Comparison of ENCODE assay signal across 10 cellular contexts in the genomic region with DNA sequence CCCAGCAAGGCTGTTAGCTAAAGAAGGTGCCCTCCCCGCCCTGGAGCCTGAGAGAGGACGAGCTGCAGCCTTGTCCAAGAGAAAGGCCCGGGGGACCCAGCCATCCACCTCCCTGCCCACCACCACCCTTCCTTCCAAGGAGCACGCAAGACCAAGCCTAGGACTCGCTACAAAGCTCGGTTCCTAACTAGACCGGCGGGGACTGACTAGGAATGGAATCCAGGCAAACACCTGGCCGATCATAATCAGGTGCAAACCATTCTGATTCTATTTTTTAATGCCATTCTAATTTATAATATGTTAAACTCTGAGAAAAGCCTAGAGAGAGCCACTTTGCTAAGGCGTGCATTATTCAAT. TPM values are rescaled to one million over a fixed set of nuclear protein-coding genes. Genes with fewer than 3 reads are reported as not detected.
DNase-seq lines count a peak whose midpoint lies in the region; ATAC-seq and TF ChIP-seq lines count a peak whose summit lies in the region.
"Had no signal": no experiment of that assay in that cellular context is flagged by ENCODE, and none has a peak within 500 bp of the region (broad histone marks: within the 10 kb centered on the region; RNA-seq: fewer than 3 reads in every experiment).

No MANE protein-coding gene starts in this region.

- intact Hi-C loops in Panc1 (cut with micrococcal nuclease; ENCODE audit: unreplicated experiment) = no loop called here
- intact Hi-C loops in esophagus squamous epithelium (cut with DNase I) = no loop called here

- H3K27ac ChIP-seq in Panc1 (ENCODE audit: low read length) = no peak overlapping the region
- peak overlapping the region; percentile 76 to 88 (median 84) for H3K27ac ChIP-seq in esophagus squamous epithelium
- H3K27ac ChIP-seq in muscle layer of colon (ENCODE audit: low read depth, low read length) = peak overlapping the region; percentile 88
- H3K27ac ChIP-seq in upper lobe of left lung = peak overlapping the region; percentile 13 to 83 (median 78)

- H3K9me3 ChIP-seq in Panc1 (ENCODE audit: control insufficient read depth, insufficient read depth, low read depth, low read length) (no peaks in the 10 kb centered on the region), esophagus squamous epithelium (no peaks in the 10 kb centered on the region), muscle layer of colon (ENCODE audit: low read length) (no peaks in the 10 kb centered on the region), upper lobe of left lung (no peaks in the 10 kb centered on the region)

- TF ChIP-seq POLR2A in esophagus squamous epithelium (IDR thresholded peaks at IDR 0.05) (no peak), upper lobe of left lung (IDR thresholded peaks at IDR 0.05) (no peak)

- POLR2A ChIA-PET in Panc1 (lab: Charles Lee) = no interaction called here
- POLR2A ChIA-PET in activated CD4-positive, alpha-beta memory T cell treated with anti-CD3 and anti-CD28 coated beads, Interleukin-2, amount 10 ng/mL, durations not matched to agents 7 days and 5 days (lab: Charles Lee) = interaction anchor here (1.4 kb wide), 1 partner anchor 9 kb away, joined by 3 read pairs; no protein-coding TSS in a partner anchor

- H3K27me3 ChIP-seq in Panc1 (ENCODE audit: control insufficient read depth, insufficient read depth, low read length) (no peaks in the 10 kb centered on the region), esophagus squamous epithelium (peaks cover 0 to 25% (median 0%) of the 10 kb centered on the region in 4 donors), muscle layer of colon (ENCODE audit: control insufficient read depth in 1 of 2, insufficient read depth in 2 of 2, low read length in 2 of 2) (no peaks in the 10 kb centered on the region), upper lobe of left lung (peaks cover 0 to 12% (median 0%) of the 10 kb centered on the region in 4 donors)

- H3K36me3 Mint-ChIP-seq in activated CD4-positive, alpha-beta memory T cell treated with anti-CD3 and anti-CD28 coated beads, Interleukin-2, amount 10 ng/mL, durations not matched to agents 7 days and 5 days (ENCODE audit: low read depth) = no peaks in the 10 kb centered on the region
- H3K36me3 Mint-ChIP-seq in endothelial cell (ENCODE audit: low read depth, unreplicated experiment) = no peaks in the 10 kb centered on the region
- H3K36me3 Mint-ChIP-seq: activated naive CD8-positive, alpha-beta T cell had no signal

- no peak for TF ChIP-seq CTCF in Panc1 (IDR thresholded peaks at IDR 0.05)
- TF ChIP-seq CTCF in esophagus squamous epithelium (IDR thresholded peaks at IDR 0.05) = no peak
- no peak for TF ChIP-seq CTCF in upper lobe of left lung (IDR thresholded peaks at IDR 0.05)
- TF ChIP-seq CTCF in endothelial cell (IDR thresholded peaks at IDR 0.05; ENCODE audit: unreplicated experiment) = no peak

- in situ Hi-C loops in Panc1 (cut with HindIII; ENCODE audit: low pct_unique_long_range_greater_than_20kb, low sequenced_read_pairs) = no loop called here

- H3K4me1 ChIP-seq in Panc1 (ENCODE audit: control insufficient read depth, insufficient read depth, low read length) (peaks cover 5% of the 10 kb centered on the region; the same call in 1 of the 2 replicates), esophagus squamous epithelium (peaks cover 15 to 34% (median 19%) of the 10 kb centered on the region in 3 donors), muscle layer of colon (ENCODE audit: insufficient read depth, low read length) (peaks cover 11% of the 10 kb centered on the region), upper lobe of left lung (peaks cover 11 to 22% (median 18%) of the 10 kb centered on the region in 4 donors)

- no peak for DNase-seq in Panc1 (ENCODE audit: low read depth, low spot score)
- DNase-seq in esophagus squamous epithelium (lab: John Stamatoyannopoulos, UW) = no peak
- no peak for DNase-seq in upper lobe of left lung
- DNase-seq in DMS114 treated with DMSO at 0.1 percent for 48 hours (lab: John Stamatoyannopoulos, UW; ENCODE audit: unreplicated experiment) = no peak
- DNase-seq in activated CD4-positive, alpha-beta memory T cell treated with anti-CD3 and anti-CD28 coated beads, Interleukin-2, amount 10 ng/mL, durations not matched to agents 7 days and 5 days = no peak
- no peak for DNase-seq in endothelial cell (ENCODE audit: low spot score)
- DNase-seq: activated B cell treated with CpG ODN at 0.5 μM for 24 hours, NCI-H774 had no signal

- H3K36me3 ChIP-seq in Panc1 (ENCODE audit: control insufficient read depth, insufficient read depth, low read length) (no peaks in the 10 kb centered on the region), esophagus squamous epithelium (no peaks in the 10 kb centered on the region), muscle layer of colon (ENCODE audit: insufficient read depth, low read length) (no peaks in the 10 kb centered on the region), upper lobe of left lung (no peaks in the 10 kb centered on the region)

- H3K4me3 ChIP-seq in Panc1 (ENCODE audit: low read depth in 2 of 2, low read length in 2 of 2) (peak overlapping the region; percentile 51 to 66), esophagus squamous epithelium (peak overlapping the region; percentile 35 to 70 (median 52)), muscle layer of colon (ENCODE audit: low read depth in 1 of 2, low read length in 2 of 2) (peak overlapping the region; percentile 40 to 78), upper lobe of left lung (peak overlapping the region in 3 of 4 donors; percentile 37 to 45 (median 44))

- H3K9ac ChIP-seq in muscle layer of colon (ENCODE audit: low read length) = peak overlapping the region; percentile 76

- peak; percentile 28; the same call in 1 of the 2 replicates for ATAC-seq in Panc1
- peak in 1 of 2 donors; percentile 24 for ATAC-seq in upper lobe of left lung (ENCODE audit: low FRiP score in 2 of 2)

- no peaks in the 10 kb centered on the region for H3K9me3 Mint-ChIP-seq in activated CD4-positive, alpha-beta memory T cell treated with anti-CD3 and anti-CD28 coated beads, Interleukin-2, amount 10 ng/mL, durations not matched to agents 7 days and 5 days
- no peaks in the 10 kb centered on the region for H3K9me3 Mint-ChIP-seq in endothelial cell (ENCODE audit: unreplicated experiment)
- H3K9me3 Mint-ChIP-seq: activated B cell treated with CpG ODN at 0.5 μM for 24 hours had no signal

- CTCF ChIA-PET in Panc1 (lab: Charles Lee) = interaction anchor here (0.7 to 1.2 kb wide), 2 partner anchors 10 to 40 kb away, joined by 3 read pairs; no protein-coding TSS in a partner anchor
- CTCF ChIA-PET in activated CD4-positive, alpha-beta memory T cell treated with anti-CD3 and anti-CD28 coated beads, Interleukin-2, amount 10 ng/mL, durations not matched to agents 7 days and 5 days (lab: Charles Lee) = no interaction called here

- H3K27me3 Mint-ChIP-seq in activated CD4-positive, alpha-beta memory T cell treated with anti-CD3 and anti-CD28 coated beads, Interleukin-2, amount 10 ng/mL, durations not matched to agents 7 days and 5 days = peaks cover 44% of the 10 kb centered on the region
- peaks cover 6% of the 10 kb centered on the region for H3K27me3 Mint-ChIP-seq in endothelial cell (ENCODE audit: unreplicated experiment)

- H3K4me1 Mint-ChIP-seq in activated CD4-positive, alpha-beta memory T cell treated with anti-CD3 and anti-CD28 coated beads, Interleukin-2, amount 10 ng/mL, durations not matched to agents 7 days and 5 days = peaks cover 3% of the 10 kb centered on the region
- H3K4me1 Mint-ChIP-seq in endothelial cell (ENCODE audit: unreplicated experiment) = peaks cover 42% of the 10 kb centered on the region

- WGBS in esophagus squamous epithelium, 2 donors = 17 to 26% methylated on average over 6 to 10 of the region's 10 CpGs
- 10 to 14% methylated on average over 10 of the region's 10 CpGs for WGBS in upper lobe of left lung, 2 donors

- no peak for TF ChIP-seq EP300 in upper lobe of left lung (IDR thresholded peaks at IDR 0.05)

- BruUV-seq in Panc1 (replicated peaks; lab: Mats Ljungman, UMichigan) = no TSS peak

- no peak overlapping the region for H3K4me3 Mint-ChIP-seq in activated CD4-positive, alpha-beta memory T cell treated with anti-CD3 and anti-CD28 coated beads, Interleukin-2, amount 10 ng/mL, durations not matched to agents 7 days and 5 days
- no peak overlapping the region for H3K4me3 Mint-ChIP-seq in endothelial cell (ENCODE audit: unreplicated experiment)

- no peak overlapping the region for H3K27ac Mint-ChIP-seq in activated CD4-positive, alpha-beta memory T cell treated with anti-CD3 and anti-CD28 coated beads, Interleukin-2, amount 10 ng/mL, durations not matched to agents 7 days and 5 days
- H3K27ac Mint-ChIP-seq in endothelial cell (ENCODE audit: unreplicated experiment) = no peak overlapping the region
- H3K27ac Mint-ChIP-seq: activated B cell treated with CpG ODN at 0.5 μM for 24 hours; activated naive CD8-positive, alpha-beta T cell had no signal

RNA-seq across cellular contexts. Expression of gene TUBB6, which starts 19.7 kb away (rescaled TPM):
- 125 TPM for total RNA-seq in Panc1 (2021; ENCODE audit: unreplicated experiment)
- polyA plus RNA-seq in Panc1 (2012; ENCODE audit: insufficient read length) = 310 TPM
- total RNA-seq in esophagus squamous epithelium = 100 to 1,000 TPM; 288 to 406 (median 337) TPM
- 100 to 1,000 TPM in 4 of 6 donors, 10 to 100 TPM in 2; 89.1 to 380 (median 157) TPM for total RNA-seq in upper lobe of left lung
- 1 to 10 TPM; 5.7 to 6.5 TPM for total RNA-seq in activated CD4-positive, alpha-beta memory T cell treated with anti-CD3 and anti-CD28 coated beads, Interleukin-2, amount 10 ng/mL, durations not matched to agents 7 days and 5 days
- 301 TPM for total RNA-seq in endothelial cell (ENCODE audit: unreplicated experiment)

RNA-seq across cellular contexts. Expression of gene CIDEA, which starts 34.2 kb away (rescaled TPM):
- total RNA-seq in Panc1 (2021; ENCODE audit: unreplicated experiment) = not detected
- polyA plus RNA-seq in Panc1 (2012; ENCODE audit: insufficient read length) = not detected
- total RNA-seq in esophagus squamous epithelium = 1 to 10 TPM in 1 of 4 donors, not detected in 3; 3.0 TPM
- not detected for total RNA-seq in upper lobe of left lung
- not detected for total RNA-seq in activated CD4-positive, alpha-beta memory T cell treated with anti-CD3 and anti-CD28 coated beads, Interleukin-2, amount 10 ng/mL, durations not matched to agents 7 days and 5 days
- 0.97 TPM for total RNA-seq in endothelial cell (ENCODE audit: unreplicated experiment)
- total RNA-seq: activated B cell treated with CpG ODN at 0.5 μM for 24 hours had no signal

Comparison
In these comparisons a context has a peak if more than half of its experiments do, and no peak if none do; other contexts are left out.
1. RNA of gene TUBB6, which starts 19.7 kb away (total RNA-seq): 288 to 406 TPM in esophagus squamous epithelium, 301 TPM in endothelial cell (single experiment), 89.1 to 380 TPM in upper lobe of left lung and 125 TPM in Panc1 (single experiment); 5.7 to 6.5 TPM in activated CD4-positive, alpha-beta memory T cell treated with anti-CD3 and anti-CD28 coated beads, Interleukin-2, amount 10 ng/mL, durations not matched to agents 7 days and 5 days; every median in the first group is over 10 times any median in the second.
2. Peak in every context shown above with its lines, with median percentiles within 50 percentile points of each other: H3K4me3 ChIP-seq.